9 cellular contexts compared by ENCODE assay signal in genomic region chr3:57594576-57594975, GRCh38. TPM values are rescaled to one million over a fixed set of nuclear protein-coding genes. Genes with fewer than 3 reads are reported as not detected.
DNase-seq lines count a peak whose midpoint lies in the region; ATAC-seq and TF ChIP-seq lines count a peak whose summit lies in the region.
"Had no signal": no experiment of that assay in that cellular context is flagged by ENCODE, and none has a peak within 500 bp of the region (broad histone marks: within the 10 kb centered on the region; RNA-seq: fewer than 3 reads in every experiment).

No MANE protein-coding gene starts in this region.

- H3K27ac Mint-ChIP-seq in CD4-positive, alpha-beta T cell, result peak overlapping the region; percentile 97

- H3F3A ChIP-seq in OCI-LY1 (ENCODE audit: insufficient read depth, low read length), result no peaks in the 10 kb centered on the region

- H3K27ac ChIP-seq in CD4-positive, alpha-beta T cell (ENCODE audit: low read depth, low read length), result no peak overlapping the region
- no peak overlapping the region for H3K27ac ChIP-seq in OCI-LY1 (ENCODE audit: low read depth, low read length, poor library complexity, severe bottlenecking)
- H3K27ac ChIP-seq in dorsolateral prefrontal cortex, result peak overlapping the region in 1 of 59 donors; percentile 11

- peaks cover 66% of the 10 kb centered on the region for H3K4me1 Mint-ChIP-seq in CD4-positive, alpha-beta T cell (ENCODE audit: low read depth)

- no peak overlapping the region for H2AFZ ChIP-seq in OCI-LY1 (ENCODE audit: low read length)
- H2AFZ ChIP-seq in neuron (ENCODE audit: low read depth, low read length), result no peak overlapping the region

- DNase-seq in CD4-positive, alpha-beta T cell, result no peak
- DNase-seq in dorsolateral prefrontal cortex, result no peak
- DNase-seq in D341Med (ENCODE audit: low spot score), result no peak
- no peak for DNase-seq in dermis blood vessel endothelial cell
- DNase-seq: stimulated activated CD4-positive, alpha-beta T cell treated with anti-CD3 and anti-CD28 coated beads, Interleukin-4, amount 100 ng/mL, for 4 hours had no signal

- CTCF ChIA-PET in CD4-positive, alpha-beta T cell (lab: Charles Lee), result no interaction called here

- H3K4me1 ChIP-seq in OCI-LY1 (ENCODE audit: insufficient read depth, low read length, severe bottlenecking) (peaks cover 42% of the 10 kb centered on the region), neuron (ENCODE audit: insufficient read depth, low read length) (peaks cover 24% of the 10 kb centered on the region)

- H3K4me3 Mint-ChIP-seq in CD4-positive, alpha-beta T cell, result peak overlapping the region; percentile 85

- no peaks in the 10 kb centered on the region for H3K9me2 ChIP-seq in OCI-LY1 (ENCODE audit: low read depth, low read length)

- H3K27me3 Mint-ChIP-seq in CD4-positive, alpha-beta T cell, result no peaks in the 10 kb centered on the region

- H3K9me3 Mint-ChIP-seq in CD4-positive, alpha-beta T cell, result no peaks in the 10 kb centered on the region

- H3K79me2 ChIP-seq in OCI-LY1 (ENCODE audit: insufficient read depth, low read length), result peaks cover 76% of the 10 kb centered on the region

- H3K36me3 Mint-ChIP-seq in CD4-positive, alpha-beta T cell (ENCODE audit: low read depth), result peaks cover 58% of the 10 kb centered on the region

- H3K27me3 ChIP-seq in CD4-positive, alpha-beta T cell (ENCODE audit: control insufficient read depth, insufficient read depth, low read length), result no peaks in the 10 kb centered on the region
- no peaks in the 10 kb centered on the region for H3K27me3 ChIP-seq in OCI-LY1 (ENCODE audit: insufficient read depth, low read length)
- no peaks in the 10 kb centered on the region for H3K27me3 ChIP-seq in dorsolateral prefrontal cortex
- no peaks in the 10 kb centered on the region for H3K27me3 ChIP-seq in neuron (ENCODE audit: insufficient read depth, low read length)

- intact Hi-C loops in CD4-positive, alpha-beta T cell (cut with DNase I, micrococcal nuclease), result no loop called here
- intact Hi-C loops in dorsolateral prefrontal cortex (cut with DNase I), result no loop called here

- POLR2A ChIA-PET in CD4-positive, alpha-beta T cell (lab: Charles Lee), result interaction anchor here (7.0 kb wide), 1 partner anchor 38 kb away, joined by 190 read pairs; the partner anchor contains the start of gene PDE12

- H3K9ac ChIP-seq in OCI-LY1 (ENCODE audit: low read length), result peak overlapping the region; percentile 76; the same call in 1 of the 2 replicates

- no peak for ATAC-seq in CD4-positive, alpha-beta T cell (ENCODE audit: poor library complexity)
- ATAC-seq in GM18873 (IDR thresholded peaks at IDR 0.05; ENCODE audit: low FRiP score, unreplicated experiment), result no peak
- ATAC-seq in HG02870 (IDR thresholded peaks at IDR 0.05; ENCODE audit: unreplicated experiment), result no peak

- H3K9me3 ChIP-seq in CD4-positive, alpha-beta T cell (ENCODE audit: control insufficient read depth, low read length), result no peaks in the 10 kb centered on the region
- H3K9me3 ChIP-seq in OCI-LY1 (ENCODE audit: low read length) (no peaks in the 10 kb centered on the region), neuron (ENCODE audit: low read length) (no peaks in the 10 kb centered on the region)

- H3K36me3 ChIP-seq in OCI-LY1 (ENCODE audit: insufficient read depth, low read length), result peaks cover 7% of the 10 kb centered on the region; the same call in 1 of the 2 replicates
- H3K36me3 ChIP-seq in neuron (ENCODE audit: insufficient read depth, low read length), result peaks cover 15% of the 10 kb centered on the region

- peak overlapping the region; percentile 92 for H3K4me2 ChIP-seq in OCI-LY1 (ENCODE audit: low read length)

- H3K4me3 ChIP-seq in OCI-LY1 (ENCODE audit: low read depth, low read length, poor library complexity, severe bottlenecking) (peak overlapping the region; percentile 96), dorsolateral prefrontal cortex (peak overlapping the region in 43 of 59 donors; percentile 69 to 99 (median 90)), neuron (ENCODE audit: low read length) (peak overlapping the region; percentile 98)

- no peak for TF ChIP-seq CTCF in CD4-positive, alpha-beta T cell (IDR thresholded peaks at IDR 0.05)
- no peak for TF ChIP-seq CTCF in OCI-LY1 (IDR thresholded peaks at IDR 0.05; ENCODE audit: low read length)
- no peak for TF ChIP-seq CTCF in dorsolateral prefrontal cortex (IDR thresholded peaks at IDR 0.05 in 54 of 56, conservative IDR thresholded peaks at IDR 0.05 in 2 of 56; ENCODE audit: low read depth in 1 of 56, partially characterized antibody in 56 of 56)

- H4K20me1 ChIP-seq in OCI-LY1 (ENCODE audit: insufficient read depth, low read length), result no peaks in the 10 kb centered on the region; the same call in 1 of the 2 replicates

RNA-seq across cellular contexts. Expression of gene ARF4, which starts 2.6 kb away (rescaled TPM):
- total RNA-seq in CD4-positive, alpha-beta T cell, result 10 to 100 TPM; 56.7 to 59.9 TPM
- 10 to 100 TPM; 45.6 to 76.9 (median 61.0) TPM for total RNA-seq in dorsolateral prefrontal cortex
- 122 and 169 TPM in 2 replicates for total RNA-seq in dermis blood vessel endothelial cell

RNA-seq across cellular contexts. Expression of gene PDE12, which starts 38.5 kb away (rescaled TPM):
- 10 to 100 TPM; 40.5 to 40.9 TPM for total RNA-seq in CD4-positive, alpha-beta T cell
- total RNA-seq in dorsolateral prefrontal cortex, result 10 to 100 TPM; 17.3 to 29.8 (median 22.0) TPM
- total RNA-seq in dermis blood vessel endothelial cell, result 18.4 and 24.9 TPM in 2 replicates

RNA-seq across cellular contexts. Expression of gene DNAH12, which starts 50.4 kb away (rescaled TPM):
- under 1 TPM in 1 of 2 experiments, not detected in 1; 0.19 TPM for total RNA-seq in CD4-positive, alpha-beta T cell
- 1 to 10 TPM in 44 of 120 experiments, under 1 TPM in 76; 0.14 to 2.8 (median 0.85) TPM for total RNA-seq in dorsolateral prefrontal cortex
- total RNA-seq in dermis blood vessel endothelial cell, result under 0.01 and 0.17 TPM in 2 replicates
